Comparison of ENCODE assay signal across 1 cellular context in genomic region chr15:90322531-90322930, GRCh38.
TF ChIP-seq lines count a peak whose summit lies in the region.

No MANE protein-coding gene starts in this region.

TF ChIP-seq in WTC11, 78 proteins besides CTCF, POLR2A, EP300 and RAD21:
- TF ChIP-seq ZMAT4 (CRISPR knock-in tag; IDR thresholded peaks at IDR 0.05), result no peak
- TF ChIP-seq PREB (CRISPR knock-in tag; IDR thresholded peaks at IDR 0.05; ENCODE audit: borderline replicate concordance), result no peak
- TF ChIP-seq EMX1 (CRISPR knock-in tag; IDR thresholded peaks at IDR 0.05), result no peak
- TF ChIP-seq RORB (CRISPR knock-in tag; IDR thresholded peaks at IDR 0.05), result no peak
- TF ChIP-seq NR1H2 (CRISPR knock-in tag; IDR thresholded peaks at IDR 0.05), result no peak
- TF ChIP-seq ZNF281 (CRISPR knock-in tag; IDR thresholded peaks at IDR 0.05), result no peak
- no peak for TF ChIP-seq E2F4 (CRISPR knock-in tag; IDR thresholded peaks at IDR 0.05; ENCODE audit: borderline replicate concordance, low read depth)
- no peak for TF ChIP-seq FOXK1 (CRISPR knock-in tag; IDR thresholded peaks at IDR 0.05)
- TF ChIP-seq PRRX2 (CRISPR knock-in tag; IDR thresholded peaks at IDR 0.05), result no peak
- TF ChIP-seq NFATC4 (CRISPR knock-in tag; IDR thresholded peaks at IDR 0.05), result no peak
- TF ChIP-seq SMAD3 (CRISPR knock-in tag; IDR thresholded peaks at IDR 0.05; ENCODE audit: borderline replicate concordance), result no peak
- no peak for TF ChIP-seq ZNF512 (CRISPR knock-in tag; IDR thresholded peaks at IDR 0.05; ENCODE audit: borderline replicate concordance)
- no peak for TF ChIP-seq E2F1 (CRISPR knock-in tag; IDR thresholded peaks at IDR 0.05)
- no peak for TF ChIP-seq ZNF219 (CRISPR knock-in tag; IDR thresholded peaks at IDR 0.05; ENCODE audit: borderline replicate concordance)
- TF ChIP-seq ERG (CRISPR knock-in tag; IDR thresholded peaks at IDR 0.05), result no peak
- TF ChIP-seq ATF1 (CRISPR knock-in tag; IDR thresholded peaks at IDR 0.05), result no peak
